Comparison of ENCODE assay signal across 8 cellular contexts in genomic region chr21:42495765-42496119, GRCh38. TPM values are rescaled to one million over a fixed set of nuclear protein-coding genes. Genes with fewer than 3 reads are reported as not detected.
A peak's percentile ranks its signal among the peaks of the same experiment; 100 is the strongest.
DNase-seq lines count a peak whose midpoint lies in the region; ATAC-seq, FAIRE-seq and TF ChIP-seq lines count a peak whose summit lies in the region.

No MANE protein-coding gene starts in this region.

- H3K27ac Mint-ChIP-seq in activated CD4-positive, alpha-beta T cell treated with anti-CD3 and anti-CD28 coated beads for 36 hours: no peak overlapping the region
- peak overlapping the region; percentile 73 for H3K27ac Mint-ChIP-seq in activated naive CD8-positive, alpha-beta T cell treated with anti-CD3 and anti-CD28 coated beads, Interleukin-2, amount 50 U/mL, for 24 hours

- H3K27me3 ChIP-seq in suprapubic skin: no peaks in the 10 kb centered on the region

- ATAC-seq in activated CD4-positive, alpha-beta T cell treated with anti-CD3 and anti-CD28 coated beads for 36 hours: peak; percentile 13
- ATAC-seq in HG03439 (IDR thresholded peaks at IDR 0.05; ENCODE audit: unreplicated experiment) (peak; percentile 2), HG03039 (IDR thresholded peaks at IDR 0.05; ENCODE audit: unreplicated experiment) (no peak)
- ATAC-seq in activated naive CD8-positive, alpha-beta T cell treated with anti-CD3 and anti-CD28 coated beads, Interleukin-2, amount 50 U/mL, for 24 hours: no peak

- POLR2A ChIA-PET in activated CD4-positive, alpha-beta T cell treated with anti-CD3 and anti-CD28 coated beads for 36 hours (lab: Charles Lee): no interaction called here

- H3K9ac ChIP-seq in kidney (ENCODE audit: low read length in 2 of 2): peak overlapping the region in 1 of 2 donors; percentile 53

- H3K4me3 Mint-ChIP-seq in activated CD4-positive, alpha-beta T cell treated with anti-CD3 and anti-CD28 coated beads for 36 hours: peak overlapping the region; percentile 75
- H3K4me3 Mint-ChIP-seq in activated naive CD8-positive, alpha-beta T cell treated with anti-CD3 and anti-CD28 coated beads, Interleukin-2, amount 50 U/mL, for 24 hours: peak overlapping the region; percentile 87

- H3K27me3 Mint-ChIP-seq in activated CD4-positive, alpha-beta T cell treated with anti-CD3 and anti-CD28 coated beads for 36 hours: peaks cover 2% of the 10 kb centered on the region
- no peaks in the 10 kb centered on the region for H3K27me3 Mint-ChIP-seq in activated naive CD8-positive, alpha-beta T cell treated with anti-CD3 and anti-CD28 coated beads, Interleukin-2, amount 50 U/mL, for 24 hours

- peaks cover 25% of the 10 kb centered on the region for H3K4me1 Mint-ChIP-seq in activated CD4-positive, alpha-beta T cell treated with anti-CD3 and anti-CD28 coated beads for 36 hours
- peaks cover 13% of the 10 kb centered on the region for H3K4me1 Mint-ChIP-seq in activated naive CD8-positive, alpha-beta T cell treated with anti-CD3 and anti-CD28 coated beads, Interleukin-2, amount 50 U/mL, for 24 hours

- CTCF ChIA-PET in activated CD4-positive, alpha-beta T cell treated with anti-CD3 and anti-CD28 coated beads for 36 hours (lab: Charles Lee): interaction anchor here (0.5 kb wide), 1 partner anchor 167 kb away, joined by 3 read pairs; no protein-coding TSS in a partner anchor

- WGBS in suprapubic skin: 3% methylated on average over 18 of the region's 18 CpGs

- intact Hi-C loops in activated CD4-positive, alpha-beta T cell treated with anti-CD3 and anti-CD28 coated beads for 36 hours (cut with DNase I, micrococcal nuclease): loop anchor here (1.0 to 5.0 kb wide), 12 partner anchors 19 to 493 kb away; partner anchors contain the start of genes PKNOX1 (in 1 of the 2), WDR4 (in 1 of the 2) and ZBTB21 (in 1 of the 2)
- intact Hi-C loops in kidney (cut with DNase I): no loop called here

- no peak for FAIRE-seq in kidney (lab: Jason Lieb, UNC)

- no peak for TF ChIP-seq EP300 in suprapubic skin (IDR thresholded peaks at IDR 0.05)

- peak overlapping the region; percentile 17 to 42 for H3K27ac ChIP-seq in kidney (ENCODE audit: low read depth in 2 of 2, low read length in 2 of 2)
- peak overlapping the region; percentile 80 for H3K27ac ChIP-seq in suprapubic skin

- DNase-seq in activated CD4-positive, alpha-beta T cell treated with anti-CD3 and anti-CD28 coated beads for 36 hours: no peak
- DNase-seq in activated CD4-positive, alpha-beta T cell treated with anti-CD3 and anti-CD28 coated beads, Interleukin-2, amount 50 U/mL, for 4 hours: no peak
- DNase-seq in activated naive CD8-positive, alpha-beta T cell treated with anti-CD3 and anti-CD28 coated beads, Interleukin-2, amount 50 U/mL, for 24 hours: no peak
- DNase-seq in kidney (no peak), suprapubic skin (ENCODE audit: low spot score in 2 of 2) (no peak), glomerular visceral epithelial cell (ENCODE audit: extremely low spot score) (no peak)

- peaks cover 0 to 8% of the 10 kb centered on the region in 2 donors for H3K4me1 ChIP-seq in kidney (ENCODE audit: control insufficient read depth in 1 of 2, insufficient read depth in 1 of 2, low read depth in 1 of 2, low read length in 2 of 2)
- H3K4me1 ChIP-seq in suprapubic skin: peaks cover 17% of the 10 kb centered on the region

- no peak for TF ChIP-seq CTCF in kidney (IDR thresholded peaks at IDR 0.05; ENCODE audit: borderline replicate concordance, extremely low read depth, insufficient read depth)
- TF ChIP-seq CTCF in suprapubic skin (IDR thresholded peaks at IDR 0.05): no peak

- no peak for TF ChIP-seq POLR2A in suprapubic skin (IDR thresholded peaks at IDR 0.05)

- H3K4me3 ChIP-seq in kidney (ENCODE audit: low read length in 2 of 2) (peak overlapping the region; percentile 78 to 83), suprapubic skin (peak overlapping the region; percentile 70)

- H3K36me3 Mint-ChIP-seq in activated CD4-positive, alpha-beta T cell treated with anti-CD3 and anti-CD28 coated beads for 36 hours (ENCODE audit: low read depth): no peaks in the 10 kb centered on the region
- no peaks in the 10 kb centered on the region for H3K36me3 Mint-ChIP-seq in activated naive CD8-positive, alpha-beta T cell treated with anti-CD3 and anti-CD28 coated beads, Interleukin-2, amount 50 U/mL, for 24 hours (ENCODE audit: low read depth)

- H3K9me3 Mint-ChIP-seq in activated CD4-positive, alpha-beta T cell treated with anti-CD3 and anti-CD28 coated beads for 36 hours (ENCODE audit: low read depth): no peaks in the 10 kb centered on the region
- no peaks in the 10 kb centered on the region for H3K9me3 Mint-ChIP-seq in activated naive CD8-positive, alpha-beta T cell treated with anti-CD3 and anti-CD28 coated beads, Interleukin-2, amount 50 U/mL, for 24 hours

- H3K36me3 ChIP-seq in kidney (ENCODE audit: control insufficient read depth in 1 of 2, insufficient read depth in 2 of 2, low read length in 2 of 2) (no peaks in the 10 kb centered on the region), suprapubic skin (no peaks in the 10 kb centered on the region)

- H3K9me3 ChIP-seq in kidney (ENCODE audit: control insufficient read depth in 1 of 2, low read length in 2 of 2): no peaks in the 10 kb centered on the region
- H3K9me3 ChIP-seq in suprapubic skin: no peaks in the 10 kb centered on the region

RNA-seq across cellular contexts. Expression of gene RSPH1, which starts 0.3 kb away (rescaled TPM):
- under 1 TPM; 0.21 to 0.34 TPM for total RNA-seq in activated CD4-positive, alpha-beta T cell treated with anti-CD3 and anti-CD28 coated beads for 36 hours
- total RNA-seq in kidney (12.0 TPM), suprapubic skin (1 to 10 TPM in 3 of 4 donors, under 1 TPM in 1; 0.81 to 3.2 (median 2.0) TPM)
- 13.0 TPM for polyA plus RNA-seq in kidney (ENCODE audit: insufficient read depth, low read depth, low replicate concordance)

RNA-seq across cellular contexts. Expression of gene SLC37A1, which starts 17.9 kb away (rescaled TPM):
- 10 to 100 TPM; 18.2 to 19.3 TPM for total RNA-seq in activated CD4-positive, alpha-beta T cell treated with anti-CD3 and anti-CD28 coated beads for 36 hours
- total RNA-seq in kidney: 21.8 TPM
- 3.4 TPM for polyA plus RNA-seq in kidney (ENCODE audit: insufficient read depth, low read depth, low replicate concordance)
- 10 to 100 TPM; 10.2 to 23.1 (median 19.6) TPM for total RNA-seq in suprapubic skin

Comparison
In these comparisons a context has a peak if more than half of its experiments do, and no peak if none do; other contexts are left out.
1. ATAC-seq: peak in activated CD4-positive, alpha-beta T cell treated with anti-CD3 and anti-CD28 coated beads for 36 hours (single experiment) and HG03439 (single experiment); none in activated naive CD8-positive, alpha-beta T cell treated with anti-CD3 and anti-CD28 coated beads, Interleukin-2, amount 50 U/mL, for 24 hours (single experiment) and HG03039 (single experiment).